In genomic region chr5:43105369-43106289, GRCh38 we compare ENCODE assay signal across 8 cellular contexts. TPM values are rescaled to one million over a fixed set of nuclear protein-coding genes. Genes with fewer than 3 reads are reported as not detected.
DNase-seq lines count a peak whose midpoint lies in the region; ATAC-seq, FAIRE-seq and TF ChIP-seq lines count a peak whose summit lies in the region.

No MANE protein-coding gene starts in this region.

- peak; percentile 100 for TF ChIP-seq CTCF in A549 (IDR thresholded peaks at IDR 0.05)
- TF ChIP-seq CTCF in body of pancreas (IDR thresholded peaks at IDR 0.05) = peak; percentile 97 to 100 (median 100)

- H3K4me3 ChIP-seq in A549 (peak overlapping the region; percentile 50), body of pancreas (peak overlapping the region in 1 of 2 donors; percentile 12), skeletal muscle cell (ENCODE audit: low read depth, low read length) (peak overlapping the region; percentile 40)

- H3K9me3 ChIP-seq in A549 (no peaks in the 10 kb centered on the region), body of pancreas (no peaks in the 10 kb centered on the region)

- TF ChIP-seq RAD21 in A549 (conservative IDR thresholded peaks at IDR 0.05 in 1 of 2, IDR thresholded peaks at IDR 0.05 in 1 of 2) = peak; percentile 83 to 84

- no peak for TF ChIP-seq POLR2A in A549 (IDR thresholded peaks at IDR 0.05; ENCODE audit: low read length)
- peak in 2 of 3 donors; percentile 3 to 4 for TF ChIP-seq POLR2A in body of pancreas (IDR thresholded peaks at IDR 0.05)

- H3K36me3 ChIP-seq in body of pancreas (replicated peaks in 1 of 2; ENCODE audit: insufficient read depth in 1 of 2, low read depth in 2 of 2) = no peaks in the 10 kb centered on the region

- under 1% methylated on average over 19 of the region's 20 CpGs for WGBS in A549 (ENCODE audit: missing lambda C conversion rate)
- 1 to 3% methylated on average over 10 to 20 of the region's 20 CpGs for WGBS in body of pancreas, 2 donors

- H3K4me2 ChIP-seq in A549 = peak overlapping the region; percentile 79

- intact Hi-C loops in body of pancreas (cut with DNase I) = loop anchor here (10.0 kb wide), 1 partner anchor 279 kb away; no protein-coding TSS in a partner anchor

- peak; percentile 96 to 98 for ATAC-seq in A549
- peak; percentile 86 for ATAC-seq in GM18858 (IDR thresholded peaks at IDR 0.05; ENCODE audit: unreplicated experiment)
- peak; percentile 98 for ATAC-seq in HG03066 (IDR thresholded peaks at IDR 0.05; ENCODE audit: low read depth, unreplicated experiment)
- ATAC-seq in body of pancreas = peak; percentile 97

- H3K4me1 ChIP-seq in A549 = 0 out of 3 replicates have a peak, but pooled peaks cover 3% of the 10 kb centered on the region
- peaks cover 4% of the 10 kb centered on the region for H3K4me1 ChIP-seq in body of pancreas

- TF ChIP-seq EP300 in A549 (IDR thresholded peaks at IDR 0.05) = no peak

- peak overlapping the region; percentile 75 to 82 for H3K27ac ChIP-seq in A549
- H3K27ac ChIP-seq in body of pancreas = peak overlapping the region; percentile 17 to 71 (median 53)

- H3K27me3 ChIP-seq in body of pancreas = no peaks in the 10 kb centered on the region

- peak; percentile 23 for FAIRE-seq in A549 (lab: Jason Lieb, UNC)
- peak; percentile 48 for FAIRE-seq in TTC549 (lab: Jason Lieb, UNC)

- CTCF ChIA-PET in A549 (lab: Yijun Ruan, JAX) = interaction anchor here (0.5 to 5.3 kb wide), 54 partner anchors 9 to 284 kb away, joined by 3 to 101 read pairs (median 4); partner anchors contain the start of genes HMGCS1 and ZNF131

- POLR2A ChIA-PET in A549 (lab: Yijun Ruan, JAX) = interaction anchor here (2.1 kb wide), 1 partner anchor 15 kb away, joined by 6 read pairs; the partner anchor contains the start of gene ZNF131

- DNase-seq in A549 (ENCODE audit: low read depth in 1 of 2, low spot score in 1 of 2) (peak; percentile 80 to 98), NCI-H2107 (lab: John Stamatoyannopoulos, UW) (peak; percentile 93), body of pancreas (peak; percentile 88 to 92 (median 90)), iPS DF 4.7 (ENCODE audit: extremely low read depth, low spot score) (peak; percentile 96), skeletal muscle cell (ENCODE audit: low read depth) (peak; percentile 82)

TF ChIP-seq in A549, 52 proteins besides CTCF, POLR2A, EP300 and RAD21 (continues in another document):
- TF ChIP-seq ESRRA (IDR thresholded peaks at IDR 0.05; ENCODE audit: borderline replicate concordance, low read length) (0 out of 2 replicates have a peak, but pooled peaks have one; percentile 23), BHLHE40 (IDR thresholded peaks at IDR 0.05; ENCODE audit: low read depth, low read length) (no peak), ZC3H11A (IDR thresholded peaks at IDR 0.05) (no peak), CBX2 (IDR thresholded peaks at IDR 0.05; ENCODE audit: borderline replicate concordance, low read depth) (no peak), ZSCAN20 (CRISPR knock-in tag; IDR thresholded peaks at IDR 0.05) (no peak), CEBPB (IDR thresholded peaks at IDR 0.05) (no peak), NR3C1 (IDR thresholded peaks at IDR 0.05) (no peak), TFCP2L1 (CRISPR knock-in tag; IDR thresholded peaks at IDR 0.05) (no peak), SREBF2 (IDR thresholded peaks at IDR 0.05) (no peak), RFX5 (IDR thresholded peaks at IDR 0.05) (no peak), KDM5A (IDR thresholded peaks at IDR 0.05) (no peak), HEYL (CRISPR knock-in tag; IDR thresholded peaks at IDR 0.05) (no peak), MAZ (IDR thresholded peaks at IDR 0.05; ENCODE audit: borderline replicate concordance, low read depth, low read length) (no peak), FOSL2 (IDR thresholded peaks at IDR 0.05) (no peak), FOSL2 (CRISPR knock-in tag; IDR thresholded peaks at IDR 0.05) (peak; percentile 25; the same call in 1 of the 2 replicates), NPAS2 (CRISPR knock-in tag; IDR thresholded peaks at IDR 0.05; ENCODE audit: borderline replicate concordance) (no peak), HES2 (IDR thresholded peaks at IDR 0.05) (no peak), RARB (CRISPR knock-in tag; IDR thresholded peaks at IDR 0.05) (no peak), ZNF302 (CRISPR knock-in tag; IDR thresholded peaks at IDR 0.05) (no peak), TP53 (CRISPR knock-in tag; IDR thresholded peaks at IDR 0.05) (peak; percentile 59; the same call in 1 of the 2 replicates), PHF8 (IDR thresholded peaks at IDR 0.05; ENCODE audit: borderline replicate concordance, low read depth) (no peak), CBX8 (IDR thresholded peaks at IDR 0.05) (no peak), HOXA7 (CRISPR knock-in tag; IDR thresholded peaks at IDR 0.05) (no peak), EHF (CRISPR knock-in tag; IDR thresholded peaks at IDR 0.05) (no peak), HMGXB4 (CRISPR knock-in tag; IDR thresholded peaks at IDR 0.05; ENCODE audit: borderline replicate concordance) (peak; percentile 80), MAX (IDR thresholded peaks at IDR 0.05) (peak; percentile 58), CHD2 (IDR thresholded peaks at IDR 0.05; ENCODE audit: low read length, partially characterized antibody) (no peak), RCOR1 (IDR thresholded peaks at IDR 0.05; ENCODE audit: low read depth, low read length) (no peak)
- TF ChIP-seq, protein P1, sequence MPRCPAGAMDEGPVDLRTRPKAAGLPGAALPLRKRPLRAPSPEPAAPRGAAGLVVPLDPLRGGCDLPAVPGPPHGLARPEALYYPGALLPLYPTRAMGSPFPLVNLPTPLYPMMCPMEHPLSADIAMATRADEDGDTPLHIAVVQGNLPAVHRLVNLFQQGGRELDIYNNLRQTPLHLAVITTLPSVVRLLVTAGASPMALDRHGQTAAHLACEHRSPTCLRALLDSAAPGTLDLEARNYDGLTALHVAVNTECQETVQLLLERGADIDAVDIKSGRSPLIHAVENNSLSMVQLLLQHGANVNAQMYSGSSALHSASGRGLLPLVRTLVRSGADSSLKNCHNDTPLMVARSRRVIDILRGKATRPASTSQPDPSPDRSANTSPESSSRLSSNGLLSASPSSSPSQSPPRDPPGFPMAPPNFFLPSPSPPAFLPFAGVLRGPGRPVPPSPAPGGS (IDR thresholded peaks at IDR 0.05) = no peak
- TF ChIP-seq, protein P2, sequence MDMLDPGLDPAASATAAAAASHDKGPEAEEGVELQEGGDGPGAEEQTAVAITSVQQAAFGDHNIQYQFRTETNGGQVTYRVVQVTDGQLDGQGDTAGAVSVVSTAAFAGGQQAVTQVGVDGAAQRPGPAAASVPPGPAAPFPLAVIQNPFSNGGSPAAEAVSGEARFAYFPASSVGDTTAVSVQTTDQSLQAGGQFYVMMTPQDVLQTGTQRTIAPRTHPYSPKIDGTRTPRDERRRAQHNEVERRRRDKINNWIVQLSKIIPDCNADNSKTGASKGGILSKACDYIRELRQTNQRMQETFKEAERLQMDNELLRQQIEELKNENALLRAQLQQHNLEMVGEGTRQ (IDR thresholded peaks at IDR 0.05) = no peak
- TF ChIP-seq, protein P3, sequence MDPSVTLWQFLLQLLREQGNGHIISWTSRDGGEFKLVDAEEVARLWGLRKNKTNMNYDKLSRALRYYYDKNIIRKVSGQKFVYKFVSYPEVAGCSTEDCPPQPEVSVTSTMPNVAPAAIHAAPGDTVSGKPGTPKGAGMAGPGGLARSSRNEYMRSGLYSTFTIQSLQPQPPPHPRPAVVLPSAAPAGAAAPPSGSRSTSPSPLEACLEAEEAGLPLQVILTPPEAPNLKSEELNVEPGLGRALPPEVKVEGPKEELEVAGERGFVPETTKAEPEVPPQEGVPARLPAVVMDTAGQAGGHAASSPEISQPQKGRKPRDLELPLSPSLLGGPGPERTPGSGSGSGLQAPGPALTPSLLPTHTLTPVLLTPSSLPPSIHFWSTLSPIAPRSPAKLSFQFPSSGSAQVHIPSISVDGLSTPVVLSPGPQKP (IDR thresholded peaks at IDR 0.05; ENCODE audit: low read depth, low read length) = no peak
- TF ChIP-seq, protein P4, sequence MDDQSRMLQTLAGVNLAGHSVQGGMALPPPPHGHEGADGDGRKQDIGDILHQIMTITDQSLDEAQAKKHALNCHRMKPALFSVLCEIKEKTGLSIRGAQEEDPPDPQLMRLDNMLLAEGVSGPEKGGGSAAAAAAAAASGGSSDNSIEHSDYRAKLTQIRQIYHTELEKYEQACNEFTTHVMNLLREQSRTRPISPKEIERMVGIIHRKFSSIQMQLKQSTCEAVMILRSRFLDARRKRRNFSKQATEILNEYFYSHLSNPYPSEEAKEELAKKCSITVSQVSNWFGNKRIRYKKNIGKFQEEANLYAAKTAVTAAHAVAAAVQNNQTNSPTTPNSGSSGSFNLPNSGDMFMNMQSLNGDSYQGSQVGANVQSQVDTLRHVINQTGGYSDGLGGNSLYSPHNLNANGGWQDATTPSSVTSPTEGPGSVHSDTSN (IDR thresholded peaks at IDR 0.05) = no peak

RNA-seq across cellular contexts. Expression of gene ZNF131, which starts 15.1 kb away (rescaled TPM):
- polyA plus RNA-seq in A549 (2011; rRNA removed) (37.5 and 47.9 TPM in 2 replicates), A549 (2017; fragmentation: RNase III; extraction: RNeasy Plus Mini Kit Qiagen cat#74134 plus additional on column Dnase treatment) (21.7 to 25.3 TPM (median 22.6 TPM) in 3 replicates)
- polyA plus RNA-seq in A549 (2012; cell fraction: cytosol; rRNA removed) = 11.8 and 13.2 TPM in 2 replicates
- polyA plus RNA-seq in A549 (2012; cell fraction: nucleus; rRNA removed) = 11.0 and 17.3 TPM in 2 replicates
- 26.5 and 30.3 TPM in 2 replicates for polyA minus RNA-seq in A549 (2011; rRNA and poly(A)+ RNA removed)
- 10 to 100 TPM; 21.5 to 41.5 TPM for total RNA-seq in body of pancreas
